Comparison of ENCODE assay signal across 19 cellular contexts in the genomic region with DNA sequence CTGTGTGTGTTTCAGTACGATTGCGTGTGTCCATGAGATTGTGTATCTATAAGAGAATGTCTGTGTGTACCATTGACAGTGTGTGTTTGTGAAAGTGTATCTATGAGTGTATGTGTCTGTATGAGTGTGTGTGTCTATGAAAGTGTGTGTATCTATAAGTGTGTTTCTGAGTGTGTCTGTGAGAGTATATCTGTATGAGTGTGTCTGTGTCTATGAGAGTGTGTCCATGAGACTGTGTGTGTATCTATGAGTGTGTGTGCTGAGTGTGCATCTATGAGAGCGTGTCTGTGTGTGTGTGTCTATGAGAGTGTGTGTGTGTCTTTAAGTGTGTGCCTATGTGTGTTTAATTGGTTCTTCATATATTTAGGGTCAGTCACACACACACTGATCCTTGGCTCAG. TPM values are rescaled to one million over a fixed set of nuclear protein-coding genes. Genes with fewer than 3 reads are reported as not detected.
DNase-seq lines count a peak whose midpoint lies in the region; ATAC-seq, FAIRE-seq and TF ChIP-seq lines count a peak whose summit lies in the region.
"Had no signal": no experiment of that assay in that cellular context is flagged by ENCODE, and none has a peak within 500 bp of the region (broad histone marks: within the 10 kb centered on the region; RNA-seq: fewer than 3 reads in every experiment).

No MANE protein-coding gene starts in this region.

- H3K23ac ChIP-seq in IMR-90 (ENCODE audit: low read depth, low read length), result peak overlapping the region; percentile 66; the same call in 1 of the 2 replicates

- peaks cover 22% of the 10 kb centered on the region for H3K36me3 Mint-ChIP-seq in stimulated activated effector memory CD8-positive, alpha-beta T cell treated with anti-CD3 and anti-CD28 coated beads, Interleukin-12 subunit alpha, Interleukin-12 subunit beta, amount 100 ng/mL, for 72 hours
- H3K36me3 Mint-ChIP-seq: CD14-positive monocyte; CD8-positive, alpha-beta T cell had no signal

- no peak overlapping the region for H2AFZ ChIP-seq in IMR-90 (replicated peaks; ENCODE audit: low read length, poor library complexity)
- H2AFZ ChIP-seq in K562 (ENCODE audit: low read depth, low read length), result no peak overlapping the region

- H3K4me1 ChIP-seq in IMR-90 (ENCODE audit: control insufficient read depth, insufficient read depth, low read length) (no peaks in the 10 kb centered on the region), K562 (replicated peaks in 1 of 2; ENCODE audit: control insufficient read depth in 2 of 2, insufficient read depth in 2 of 2, low read length in 2 of 2) (no peaks in the 10 kb centered on the region; a peak in 1 of 5 replicates)
- H3K4me1 ChIP-seq in effector memory CD4-positive, alpha-beta T cell (ENCODE audit: control insufficient read depth, insufficient read depth, low read length, poor library complexity, severe bottlenecking), result no peaks in the 10 kb centered on the region

- H3K56ac ChIP-seq in IMR-90 (ENCODE audit: extremely low read depth, insufficient read depth, low read length), result no peak overlapping the region

- TF ChIP-seq CTCF in D721Med (IDR thresholded peaks at IDR 0.05; ENCODE audit: insufficient read depth, missing control alignments), result no peak
- no peak for TF ChIP-seq CTCF in IMR-90 (conservative IDR thresholded peaks at IDR 0.05; ENCODE audit: low read depth, low read length)
- no peak for TF ChIP-seq CTCF in K562 (IDR thresholded peaks at IDR 0.05 in 2 of 3, conservative IDR thresholded peaks at IDR 0.05 in 1 of 3; ENCODE audit: insufficient read depth in 2 of 3, low read depth in 1 of 3, low read length in 3 of 3)

- peak overlapping the region; percentile 63; the same call in 1 of the 2 replicates for H2AK5ac ChIP-seq in IMR-90 (ENCODE audit: low read depth, low read length)

- in situ Hi-C loops in IMR-90 (cut with MboI; ENCODE audit: low sequenced_read_pairs), result no loop called here
- in situ Hi-C loops in K562 (cut with MboI), result no loop called here

- TF ChIP-seq EP300 in K562 (IDR thresholded peaks at IDR 0.05; ENCODE audit: low read length), result no peak

- H3K27me3 ChIP-seq in IMR-90 (ENCODE audit: control insufficient read depth, insufficient read depth, low read length) (no peaks in the 10 kb centered on the region), K562 (ENCODE audit: control insufficient read depth in 2 of 2, insufficient read depth in 2 of 2, low read length in 2 of 2) (peaks cover 12 to 22% of the 10 kb centered on the region in 2 experiments; a peak in 4 of 5 replicates)
- H3K27me3 ChIP-seq in effector memory CD4-positive, alpha-beta T cell (replicated peaks; ENCODE audit: control insufficient read depth, insufficient read depth, low read length, poor library complexity, severe bottlenecking), result no peaks in the 10 kb centered on the region

- WGBS in IMR-90 (ENCODE audit: extremely low coverage in 2 of 2, insufficient read length in 1 of 2), 2 experiments, result 64% methylated on average over 2 of the region's 3 CpGs; no CpG with 5 or more reads in 1 of the 2 experiments
- WGBS in K562 (ENCODE audit: insufficient coverage, low coverage, missing lambda C conversion rate), result 11% methylated on average over 3 of the region's 3 CpGs

- H2BK20ac ChIP-seq in IMR-90 (ENCODE audit: low read depth, low read length), result no peak overlapping the region

- H3K9ac ChIP-seq in IMR-90 (ENCODE audit: low read depth, low read length) (no peak overlapping the region), K562 (ENCODE audit: insufficient read depth in 1 of 2, low read depth in 2 of 2, low read length in 2 of 2) (no peak overlapping the region)

- no peak overlapping the region for H3K4me3 ChIP-seq in IMR-90 (ENCODE audit: insufficient read depth, low read depth, low read length)
- H3K4me3 ChIP-seq in K562, result no peak overlapping the region
- no peak overlapping the region for H3K4me3 ChIP-seq in effector memory CD4-positive, alpha-beta T cell (ENCODE audit: insufficient read depth, low read depth, low read length, poor library complexity, severe bottlenecking)

- DNase-seq in D721Med (ENCODE audit: insufficient read length, low spot score) (no peak), IMR-90 (no peak), K562 (ENCODE audit: extremely low read depth in 1 of 4, low spot score in 3 of 4) (no peak)
- DNase-seq in stimulated activated effector memory CD8-positive, alpha-beta T cell treated with anti-CD3 and anti-CD28 coated beads, Interleukin-12 subunit alpha, Interleukin-12 subunit beta, amount 100 ng/mL, for 72 hours (ENCODE audit: low spot score in 2 of 2), result no peak
- no peak for DNase-seq in effector memory CD4-positive, alpha-beta T cell
- DNase-seq in activated CD4-positive, alpha-beta T cell treated with anti-CD3 and anti-CD28 coated beads for 1 hour, result no peak
- DNase-seq: CD8-positive, alpha-beta T cell; COR-L47; DND-41; GDM1; Karpas-422 had no signal

- no peaks in the 10 kb centered on the region for H4K20me1 ChIP-seq in IMR-90 (ENCODE audit: insufficient read depth, low read length)
- no peaks in the 10 kb centered on the region for H4K20me1 ChIP-seq in K562 (replicated peaks; ENCODE audit: control insufficient read depth, insufficient read depth, low read length)

- H4K5ac ChIP-seq in IMR-90 (ENCODE audit: low read depth, low read length), result no peak overlapping the region

- no peak overlapping the region for H2BK15ac ChIP-seq in IMR-90 (ENCODE audit: low read depth, low read length)

- FAIRE-seq in D721Med (lab: Jason Lieb, UNC), result peak; percentile 74
- FAIRE-seq in K562 (lab: Jason Lieb, UNC), result no peak
- FAIRE-seq: H54 had no signal

- BruUV-seq in IMR-90 (replicated peaks; lab: Mats Ljungman, UMichigan) (no TSS peak), K562 (replicated peaks; lab: Mats Ljungman, UMichigan) (no TSS peak)

- dilution Hi-C loops in IMR-90 (cut with HindIII; ENCODE audit: low sequenced_read_pairs, unreplicated experiment), result no loop called here

- no peak overlapping the region for H3K18ac ChIP-seq in IMR-90 (ENCODE audit: low read depth, low read length)

- H4K8ac ChIP-seq in IMR-90 (ENCODE audit: low read depth in 2 of 2, low read length in 2 of 2), result no peak overlapping the region

- H3K4me3 Mint-ChIP-seq in stimulated activated effector memory CD8-positive, alpha-beta T cell treated with anti-CD3 and anti-CD28 coated beads, Interleukin-12 subunit alpha, Interleukin-12 subunit beta, amount 100 ng/mL, for 72 hours, result no peak overlapping the region
- H3K4me3 Mint-ChIP-seq: CD14-positive monocyte; CD8-positive, alpha-beta T cell had no signal

- no peak for TF ChIP-seq POLR2A in IMR-90 (IDR thresholded peaks at IDR 0.05; ENCODE audit: low read depth, low read length)
- TF ChIP-seq POLR2A in K562 (conservative IDR thresholded peaks at IDR 0.05), result no peak

- POLR2A ChIA-PET in IMR-90 (lab: Charles Lee; ENCODE audit: unreplicated experiment) (no interaction called here), K562 (lab: Yijun Ruan, JAX) (interaction anchor here (0.6 kb wide), 1 partner anchor 1352 kb away, joined by 3 read pairs; no protein-coding TSS in a partner anchor)

- no peak overlapping the region for H2AK9ac ChIP-seq in IMR-90 (replicated peaks; ENCODE audit: low read depth, low read length, poor library complexity)

- H3K27ac ChIP-seq in IMR-90 (ENCODE audit: insufficient read depth, low read length) (no peak overlapping the region), K562 (ENCODE audit: extremely low read depth, low read depth, low read length) (no peak overlapping the region)
- H3K27ac ChIP-seq in effector memory CD4-positive, alpha-beta T cell (ENCODE audit: insufficient read depth, low read length, poor library complexity, severe bottlenecking), result no peak overlapping the region
- H3K27ac ChIP-seq: 22Rv1 had no signal

- intact Hi-C loops in IMR-90 (cut with micrococcal nuclease) (no loop called here), K562 (cut with micrococcal nuclease) (no loop called here)

- no peak overlapping the region for H2BK120ac ChIP-seq in IMR-90 (ENCODE audit: low read depth, low read length)

- H3K4me1 Mint-ChIP-seq in stimulated activated effector memory CD8-positive, alpha-beta T cell treated with anti-CD3 and anti-CD28 coated beads, Interleukin-12 subunit alpha, Interleukin-12 subunit beta, amount 100 ng/mL, for 72 hours, result peaks cover 58% of the 10 kb centered on the region
- H3K4me1 Mint-ChIP-seq: CD14-positive monocyte had no signal

- no peak overlapping the region for H3K4ac ChIP-seq in IMR-90 (ENCODE audit: low read depth, low read length)

- no peak overlapping the region for H4K91ac ChIP-seq in IMR-90 (ENCODE audit: insufficient read depth, low read depth, low read length)

- H3K9me3 ChIP-seq in IMR-90 (ENCODE audit: control insufficient read depth, insufficient read depth, low read length) (no peaks in the 10 kb centered on the region), K562 (replicated peaks; ENCODE audit: control insufficient read depth, insufficient read depth, low read depth, low read length) (no peaks in the 10 kb centered on the region)
- no peaks in the 10 kb centered on the region for H3K9me3 ChIP-seq in effector memory CD4-positive, alpha-beta T cell (ENCODE audit: control insufficient read depth, low read length)

- CTCF ChIA-PET in IMR-90 (lab: Yijun Ruan, JAX), result interaction anchor here (0.5 kb wide), 1 partner anchor 1574 kb away, joined by 3 read pairs; no protein-coding TSS in a partner anchor
- CTCF ChIA-PET in K562 (lab: Yijun Ruan, JAX; ENCODE audit: low intra/inter-chr PET ratio), result no interaction called here

- TF ChIP-seq RAD21 in IMR-90 (IDR thresholded peaks at IDR 0.05; ENCODE audit: low read length) (no peak), K562 (CRISPR knock-in tag; conservative IDR thresholded peaks at IDR 0.05 in 1 of 2, IDR thresholded peaks at IDR 0.05 in 1 of 2) (no peak)

- no peaks in the 10 kb centered on the region; the same call in 1 of the 2 replicates for H3K9me1 ChIP-seq in IMR-90 (ENCODE audit: insufficient read depth, low read length)
- no peaks in the 10 kb centered on the region for H3K9me1 ChIP-seq in K562 (ENCODE audit: control insufficient read depth, insufficient read depth, low read length)

- H3K79me2 ChIP-seq in K562 (ENCODE audit: control insufficient read depth, insufficient read depth, low read length), result no peaks in the 10 kb centered on the region

- H3K27ac Mint-ChIP-seq in stimulated activated effector memory CD8-positive, alpha-beta T cell treated with anti-CD3 and anti-CD28 coated beads, Interleukin-12 subunit alpha, Interleukin-12 subunit beta, amount 100 ng/mL, for 72 hours, result no peak overlapping the region
- H3K27ac Mint-ChIP-seq: CD14-positive monocyte; CD8-positive, alpha-beta T cell had no signal

- peak overlapping the region; percentile 33 for H2BK5ac ChIP-seq in IMR-90 (ENCODE audit: low read depth, low read length, poor library complexity, severe bottlenecking)

- ATAC-seq in IMR-90 (ENCODE audit: low read depth) (no peak), K562 (no peak), GM21381 (IDR thresholded peaks at IDR 0.05; ENCODE audit: unreplicated experiment) (no peak)
- ATAC-seq in stimulated activated effector memory CD8-positive, alpha-beta T cell treated with anti-CD3 and anti-CD28 coated beads, Interleukin-12 subunit alpha, Interleukin-12 subunit beta, amount 100 ng/mL, for 72 hours, result peak; percentile 22
- ATAC-seq: CD8-positive, alpha-beta T cell; HCT116 had no signal

- H3K9me3 Mint-ChIP-seq in stimulated activated effector memory CD8-positive, alpha-beta T cell treated with anti-CD3 and anti-CD28 coated beads, Interleukin-12 subunit alpha, Interleukin-12 subunit beta, amount 100 ng/mL, for 72 hours, result peaks cover 7% of the 10 kb centered on the region

- H3K36me3 ChIP-seq in IMR-90 (ENCODE audit: control insufficient read depth, insufficient read depth, low read length), result no peaks in the 10 kb centered on the region
- H3K36me3 ChIP-seq in K562 (ENCODE audit: control insufficient read depth, insufficient read depth, low read length), result no peaks in the 10 kb centered on the region
- no peaks in the 10 kb centered on the region for H3K36me3 ChIP-seq in effector memory CD4-positive, alpha-beta T cell (ENCODE audit: control insufficient read depth, insufficient read depth, low read length)

- no peaks in the 10 kb centered on the region for H3K79me1 ChIP-seq in IMR-90 (ENCODE audit: low read depth in 1 of 2, low read length in 2 of 2)

- H3K4me2 ChIP-seq in IMR-90 (ENCODE audit: low read depth, low read length) (no peak overlapping the region), K562 (ENCODE audit: insufficient read depth, low read length) (no peak overlapping the region)

- H3K14ac ChIP-seq in IMR-90 (replicated peaks; ENCODE audit: low read depth, low read length), result peak overlapping the region; percentile 92; the same call in 1 of the 2 replicates

RNA-seq across cellular contexts. Expression of a gene that starts 46.8 kb away (rescaled TPM):
- total RNA-seq in IMR-90 (2012; rRNA removed) (not detected in 2 replicates), K562 (2014; rRNA removed) (not detected in 2 replicates), K562 (2014; rRNA removed; fragmentation: Illumina TruSeq; extraction: Trizol) (not detected in 2 replicates), K562 (2015; rRNA removed; fragmentation: Illumina TruSeq; extraction: Trizol) (not detected in 2 replicates), K562 (2021) (not detected in 2 replicates)
- polyA plus RNA-seq in IMR-90 (2012; rRNA removed) (not detected in 2 replicates), K562 (2011; rRNA removed) (not detected in 2 replicates), K562 (2014; fragmentation: Illumina TruSeq; extraction: Trizol) (not detected in 2 replicates), K562 (2014; fragmentation: Nextera tagmentation; extraction: Ambion mirVana) (not detected), K562 (2014; rRNA removed) (not detected in 2 replicates)
- polyA plus RNA-seq in IMR-90 (2012; cell fraction: cytosol; rRNA removed), result not detected in 2 replicates
- polyA plus RNA-seq in IMR-90 (2012; cell fraction: nucleus; rRNA removed; ENCODE audit: low replicate concordance), result not detected in 2 replicates
- not detected in 2 replicates for total RNA-seq in K562 (2011; cell fraction: chromatin; rRNA removed; ENCODE audit: low replicate concordance)
- not detected in 2 replicates for total RNA-seq in K562 (2011; cell fraction: nucleolus; rRNA removed)
- not detected in 2 replicates for total RNA-seq in K562 (2011; cell fraction: nucleoplasm; rRNA removed)
- not detected in 2 replicates for polyA plus RNA-seq in K562 (2011; cell fraction: cytosol; rRNA removed)
- not detected in 2 replicates for polyA plus RNA-seq in K562 (2011; cell fraction: nucleus; rRNA removed)
- polyA plus RNA-seq in K562 (2012), result not detected in 2 replicates
- not detected in 2 replicates for polyA minus RNA-seq in K562 (2011; rRNA and poly(A)+ RNA removed)
- not detected in 2 replicates for polyA minus RNA-seq in K562 (2011; cell fraction: cytosol; rRNA and poly(A)+ RNA removed)
- polyA minus RNA-seq in K562 (2011; cell fraction: nucleus; rRNA and poly(A)+ RNA removed), result not detected in 2 replicates
- total RNA-seq: A673; CD8-positive, alpha-beta T cell; HT-29 had no signal
- polyA plus RNA-seq: BJ, CD14-positive monocyte had no signal
